In the genomic region with DNA sequence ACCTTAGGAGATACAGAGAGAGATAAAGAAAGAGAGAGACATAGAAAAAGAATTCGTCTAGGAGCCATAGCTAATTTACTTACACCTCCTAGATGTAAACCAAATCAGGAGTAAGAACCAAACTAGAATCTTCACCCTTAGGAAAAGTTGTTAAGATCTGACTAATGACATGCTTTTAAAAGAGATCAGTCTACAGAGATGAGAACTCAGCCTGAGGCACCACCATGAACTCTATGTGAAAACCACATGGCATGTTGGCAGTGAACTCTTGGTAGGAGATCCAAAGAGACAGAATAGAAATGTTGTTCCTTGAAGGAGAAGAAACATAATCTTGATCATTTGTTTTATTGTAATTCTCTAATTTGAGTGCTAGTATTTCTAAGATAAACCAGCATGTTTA, we compare ENCODE assay signal across 13 cellular contexts.
DNase-seq lines count a peak whose midpoint lies in the region; ATAC-seq and TF ChIP-seq lines count a peak whose summit lies in the region.
"Had no signal": no experiment of that assay in that cellular context is flagged by ENCODE, and none has a peak within 500 bp of the region (broad histone marks: within the 10 kb centered on the region; RNA-seq: fewer than 3 reads in every experiment).

No MANE protein-coding gene starts in this region.

- in situ Hi-C loops in mammary epithelial cell (cut with MboI; ENCODE audit: low sequenced_read_pairs in 2 of 2), result no loop called here

- H3K79me2 ChIP-seq in mammary epithelial cell (ENCODE audit: insufficient read depth, low read length), result no peaks in the 10 kb centered on the region

- H3K9me3 ChIP-seq in mammary epithelial cell (replicated peaks; ENCODE audit: insufficient read depth, low read length) (no peaks in the 10 kb centered on the region), breast epithelium (no peaks in the 10 kb centered on the region)
- H3K9me3 ChIP-seq: HAP-1 had no signal

- TF ChIP-seq POLR2A in breast epithelium (IDR thresholded peaks at IDR 0.05), result no peak

- CTCF ChIA-PET in mammary epithelial cell (lab: Charles Lee; ENCODE audit: low non-redundant PET), result no interaction called here

- no peak overlapping the region for H3K9ac ChIP-seq in mammary epithelial cell (ENCODE audit: insufficient read depth, low read length)
- H3K9ac ChIP-seq: BLaER1 treated with 17β-estradiol and CSF1 and Interleukin-3, amounts not matched to agents 10 nM and 100 nM had no signal

- no peak overlapping the region for H2AFZ ChIP-seq in mammary epithelial cell (ENCODE audit: low read depth, low read length)

- intact Hi-C loops in mammary epithelial cell (cut with micrococcal nuclease), result loop anchor here (10.0 kb wide), 1 partner anchor 392 kb away; no protein-coding TSS in a partner anchor
- intact Hi-C loops in breast epithelium (cut with DNase I; ENCODE audit: low total_unique reads), result no loop called here
- intact Hi-C loops in Right ventricle myocardium inferior (cut with DNase I), result no loop called here

- ATAC-seq in HG02610 (IDR thresholded peaks at IDR 0.05; ENCODE audit: unreplicated experiment) (no peak), Right ventricle myocardium inferior (no peak)

- TF ChIP-seq CTCF in mammary epithelial cell (conservative IDR thresholded peaks at IDR 0.05 in 1 of 2, IDR thresholded peaks at IDR 0.05 in 1 of 2; ENCODE audit: extremely low read depth in 1 of 2, insufficient read depth in 1 of 2, low read depth in 1 of 2, low read length in 2 of 2) (no peak), breast epithelium (IDR thresholded peaks at IDR 0.05) (no peak)

- DNase-seq in mammary epithelial cell, result peak; percentile 39
- DNase-seq in breast epithelium (ENCODE audit: low spot score in 2 of 2), result no peak
- peak; percentile 40 for DNase-seq in NCI-H226
- DNase-seq in foreskin melanocyte, result peak; percentile 88
- no peak for DNase-seq in HPDE6-E6E7 (ENCODE audit: extremely low spot score)
- no peak for DNase-seq in Right ventricle myocardium inferior (ENCODE audit: missing footprints)
- DNase-seq: ACHN; CD4-positive, CD25-positive, alpha-beta regulatory T cell; DMS 273 treated with DMSO at 0.1 percent for 48 hours; IMR-90 had no signal

- H3K27me3 ChIP-seq in mammary epithelial cell (ENCODE audit: insufficient read depth, low read length) (no peaks in the 10 kb centered on the region), breast epithelium (no peaks in the 10 kb centered on the region)
- H3K27me3 ChIP-seq: BLaER1 treated with 17β-estradiol and CSF1 and Interleukin-3, amounts not matched to agents 10 nM and 100 nM had no signal

- H3K36me3 ChIP-seq in mammary epithelial cell (ENCODE audit: insufficient read depth, low read length) (no peaks in the 10 kb centered on the region), breast epithelium (no peaks in the 10 kb centered on the region)
- H3K36me3 ChIP-seq: BLaER1 treated with 17β-estradiol and CSF1 and Interleukin-3, amounts not matched to agents 10 nM and 100 nM; HAP-1 had no signal

- H3K4me1 ChIP-seq in mammary epithelial cell (ENCODE audit: insufficient read depth, low read length) (peaks cover 5% of the 10 kb centered on the region), breast epithelium (no peaks in the 10 kb centered on the region)
- H3K4me1 ChIP-seq: HAP-1 had no signal

- dilution Hi-C loops in mammary epithelial cell (cut with HindIII; ENCODE audit: low sequenced_read_pairs), result no loop called here

- WGBS in mammary epithelial cell (ENCODE audit: low coverage, missing lambda C conversion rate), result 0% methylated on average over 1 of the region's 1 CpG

- no TSS peak for BruUV-seq in mammary epithelial cell (replicated peaks; lab: Mats Ljungman, UMichigan)

- H3K4me2 ChIP-seq in mammary epithelial cell (ENCODE audit: insufficient read depth, low read depth, low read length), result no peak overlapping the region
- H3K4me2 ChIP-seq: BLaER1 treated with 17β-estradiol and CSF1 and Interleukin-3, amounts not matched to agents 10 nM and 100 nM had no signal

- H3K27ac ChIP-seq in mammary epithelial cell (ENCODE audit: insufficient read depth, low read depth, low read length) (no peak overlapping the region), breast epithelium (no peak overlapping the region)
- H3K27ac ChIP-seq: BLaER1 treated with 17β-estradiol and CSF1 and Interleukin-3, amounts not matched to agents 10 nM and 100 nM had no signal

- H3K4me3 ChIP-seq in mammary epithelial cell (replicated peaks in 1 of 3; ENCODE audit: insufficient read depth in 1 of 3, low read depth in 2 of 3, low read length in 3 of 3) (no peak overlapping the region), breast epithelium (no peak overlapping the region)
- H3K4me3 ChIP-seq: BLaER1 treated with 17β-estradiol and CSF1 and Interleukin-3, amounts not matched to agents 10 nM and 100 nM; HAP-1 had no signal

- no peaks in the 10 kb centered on the region for H4K20me1 ChIP-seq in mammary epithelial cell (ENCODE audit: insufficient read depth, low read length)
- H4K20me1 ChIP-seq: BLaER1 treated with 17β-estradiol and CSF1 and Interleukin-3, amounts not matched to agents 10 nM and 100 nM had no signal

Comparison
In these comparisons a context has a peak if more than half of its experiments do, and no peak if none do; other contexts are left out.
1. DNase-seq: peak in mammary epithelial cell (single experiment), NCI-H226 (single experiment) and foreskin melanocyte (single experiment); none in breast epithelium (0 of 2), HPDE6-E6E7 (single experiment) and Right ventricle myocardium inferior (single experiment).